Comparison of ENCODE assay signal across 16 cellular contexts in the genomic region with DNA sequence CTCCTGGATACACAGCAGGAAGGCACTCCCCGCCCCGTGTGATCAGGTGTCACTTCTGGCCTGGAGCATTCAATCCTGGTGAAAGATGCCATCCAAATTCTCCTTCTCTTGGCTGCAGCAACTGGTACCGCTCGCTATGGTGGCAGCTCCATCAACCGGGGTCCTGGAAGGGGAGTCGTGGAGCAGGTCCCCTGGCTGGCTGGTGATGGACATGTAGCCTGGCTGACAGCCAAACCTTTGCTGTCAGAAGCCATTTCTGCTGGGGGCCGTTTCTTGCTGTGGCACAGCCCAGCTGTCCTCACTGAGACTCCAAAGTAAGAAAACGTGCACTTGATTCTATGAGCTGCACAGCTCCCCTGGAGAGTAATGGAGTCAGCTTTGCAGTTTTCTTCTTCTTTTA. TPM values are rescaled to one million over a fixed set of nuclear protein-coding genes. Genes with fewer than 3 reads are reported as not detected.
DNase-seq lines count a peak whose midpoint lies in the region; ATAC-seq, FAIRE-seq and TF ChIP-seq lines count a peak whose summit lies in the region.
"Had no signal": no experiment of that assay in that cellular context is flagged by ENCODE, and none has a peak within 500 bp of the region (broad histone marks: within the 10 kb centered on the region; RNA-seq: fewer than 3 reads in every experiment).

No MANE protein-coding gene starts in this region.

- H4K20me1 ChIP-seq in HepG2 (ENCODE audit: insufficient read depth, low read length) (no peaks in the 10 kb centered on the region), hepatocyte (ENCODE audit: insufficient read depth, poor library complexity, severe bottlenecking) (no peaks in the 10 kb centered on the region)

- H3K9me3 ChIP-seq in HepG2 (ENCODE audit: low read length) (no peaks in the 10 kb centered on the region), right lobe of liver (no peaks in the 10 kb centered on the region), hepatocyte (ENCODE audit: low read depth) (no peaks in the 10 kb centered on the region), HAP-1 (0 out of 2 replicates have a peak, but pooled peaks cover 3% of the 10 kb centered on the region)
- H3K9me3 ChIP-seq: SK-N-SH had no signal

- peak; percentile 49 for ATAC-seq in HepG2
- ATAC-seq in right lobe of liver: no peak
- ATAC-seq: T-cell had no signal

- DNase-seq in HepG2 (ENCODE audit: low spot score) (no peak), right lobe of liver (no peak), NCI-H345 (lab: John Stamatoyannopoulos, UW) (peak; percentile 70), hepatocyte (ENCODE audit: low spot score) (peak; percentile 6), posterior vena cava (ENCODE audit: low spot score) (peak; percentile 77), HPDE6-E6E7 (ENCODE audit: extremely low spot score) (no peak), HAP-1 (ENCODE audit: low spot score in 2 of 2) (no peak)
- no peak for DNase-seq in activated naive CD4-positive, alpha-beta T cell treated with anti-CD3 and anti-CD28 coated beads, Interleukin-2, amount 50 U/mL, for 16 hours
- DNase-seq: ACHN, Karpas-422, NCI-H1694, NCI-H2081 treated with DMSO at 0.1 percent for 48 hours, SHP77 treated with DMSO at 0.1 percent for 48 hours, SK-N-SH, T-cell had no signal

- H3K36me3 ChIP-seq in HepG2 (replicated peaks in 1 of 2; ENCODE audit: control insufficient read depth in 1 of 2, insufficient read depth in 2 of 2, low read length in 2 of 2) (no peaks in the 10 kb centered on the region), right lobe of liver (no peaks in the 10 kb centered on the region), hepatocyte (replicated peaks; ENCODE audit: insufficient read depth, low read depth) (no peaks in the 10 kb centered on the region), HAP-1 (replicated peaks) (no peaks in the 10 kb centered on the region)

- WGBS in HepG2 (ENCODE audit: low lambda C conversion rate): 57% methylated on average over 8 of the region's 8 CpGs
- 63% methylated on average over 5 of the region's 8 CpGs for WGBS in right lobe of liver (ENCODE audit: insufficient coverage, low coverage, low lambda C conversion rate, missing lambda C conversion rate)
- 83% methylated on average over 8 of the region's 8 CpGs for WGBS in hepatocyte (ENCODE audit: low lambda C conversion rate, missing lambda C conversion rate)

- in situ Hi-C loops in HepG2 (cut with HindIII; ENCODE audit: extremely low pct_ligation_motif_present, low pct_unique_long_range_greater_than_20kb): no loop called here
- in situ Hi-C loops in HAP-1 (cut with MboI; ENCODE audit: low sequenced_read_pairs): no loop called here

- peak overlapping the region; percentile 43 for H3K4me2 ChIP-seq in HepG2 (ENCODE audit: low read depth, low read length)
- H3K4me2 ChIP-seq in hepatocyte: no peak overlapping the region
- H3K4me2 ChIP-seq: SK-N-SH had no signal

- no peak for TF ChIP-seq RAD21 in HepG2 (CRISPR knock-in tag; IDR thresholded peaks at IDR 0.05)

- CTCF ChIA-PET in HepG2 (lab: Yijun Ruan, JAX; ENCODE audit: low intra/inter-chr PET ratio, low total read pairs): no interaction called here

- H3K27ac ChIP-seq in HepG2 (ENCODE audit: extremely low read length, insufficient read depth, low read length) (no peak overlapping the region), right lobe of liver (no peak overlapping the region), hepatocyte (no peak overlapping the region)

- POLR2A ChIA-PET in HepG2 (lab: Yijun Ruan, JAX): no interaction called here

- H3K9me2 ChIP-seq in hepatocyte (replicated peaks; ENCODE audit: insufficient read depth): no peaks in the 10 kb centered on the region
- H3K9me2 ChIP-seq: SK-N-SH had no signal

- H3K4me1 ChIP-seq in HepG2 (ENCODE audit: insufficient read depth, low read length) (peaks cover 26% of the 10 kb centered on the region), right lobe of liver (no peaks in the 10 kb centered on the region), hepatocyte (ENCODE audit: insufficient read depth) (peaks cover 5% of the 10 kb centered on the region), HAP-1 (peaks cover 4% of the 10 kb centered on the region; the same call in 1 of the 2 replicates)

- H3K9ac ChIP-seq in HepG2 (ENCODE audit: insufficient read depth, low read depth, low read length): no peak overlapping the region
- H3K9ac ChIP-seq: SK-N-SH had no signal

- no TSS peak for BruUV-seq in HepG2 (replicated peaks; lab: Mats Ljungman, UMichigan)

- intact Hi-C loops in HepG2 (cut with micrococcal nuclease; ENCODE audit: unreplicated experiment) (no loop called here), right lobe of liver (cut with DNase I) (no loop called here), posterior vena cava (cut with DNase I) (no loop called here)

- H3K4me3 ChIP-seq in HepG2 (replicated peaks in 1 of 3; ENCODE audit: insufficient read depth in 1 of 3, low read depth in 2 of 3, low read length in 3 of 3) (peak overlapping the region in 1 of 3 experiments; percentile 8; a peak in 2 of 6 replicates), right lobe of liver (no peak overlapping the region), hepatocyte (no peak overlapping the region), HAP-1 (no peak overlapping the region)

- H3K27me3 ChIP-seq in HepG2 (ENCODE audit: control insufficient read depth in 1 of 2, insufficient read depth in 2 of 2, low read length in 2 of 2): peaks cover 4 to 33% of the 10 kb centered on the region in 2 experiments; a peak in 4 of 5 replicates
- no peaks in the 10 kb centered on the region for H3K27me3 ChIP-seq in right lobe of liver
- peaks cover 20% of the 10 kb centered on the region for H3K27me3 ChIP-seq in hepatocyte
- H3K27me3 ChIP-seq in HAP-1 (ENCODE audit: low read depth): peaks cover 5% of the 10 kb centered on the region; the same call in 1 of the 2 replicates

- H3K79me2 ChIP-seq in HepG2 (ENCODE audit: insufficient read depth, low read length) (no peaks in the 10 kb centered on the region), hepatocyte (no peaks in the 10 kb centered on the region)

- H2AFZ ChIP-seq in HepG2 (ENCODE audit: low read length) (peak overlapping the region; percentile 86), hepatocyte (no peak overlapping the region)

- no peak for TF ChIP-seq EP300 in HepG2 (IDR thresholded peaks at IDR 0.05; ENCODE audit: low read depth in 2 of 2, low read length in 2 of 2)
- TF ChIP-seq EP300 in HepG2 (CRISPR knock-in tag; IDR thresholded peaks at IDR 0.05; ENCODE audit: borderline replicate concordance): no peak

- no peak for TF ChIP-seq CTCF in HepG2 (CRISPR knock-in tag; IDR thresholded peaks at IDR 0.05)
- TF ChIP-seq CTCF in right lobe of liver (IDR thresholded peaks at IDR 0.05): no peak
- TF ChIP-seq CTCF in hepatocyte (IDR thresholded peaks at IDR 0.05; ENCODE audit: poor library complexity): no peak

- FAIRE-seq in HepG2 (lab: Jason Lieb, UNC): no peak

- TF ChIP-seq POLR2A in HepG2 (IDR thresholded peaks at IDR 0.05; ENCODE audit: insufficient read depth in 1 of 2, low read depth in 2 of 2, low read length in 2 of 2) (no peak), right lobe of liver (IDR thresholded peaks at IDR 0.05) (no peak)

RNA-seq across cellular contexts. Expression of a gene that starts 7.1 kb away (rescaled TPM):
- total RNA-seq in HepG2 (2016; rRNA removed; fragmentation: Illumina TruSeq; extraction: Trizol): not detected in 2 replicates
- total RNA-seq in HepG2 (2016; cell fraction: cytosol; rRNA removed; fragmentation: Illumina TruSeq; extraction: Trizol; ENCODE audit: low read depth): 0.09 TPM in 1 of 2 replicates, not detected in the other
- not detected in 2 replicates for total RNA-seq in HepG2 (2016; cell fraction: insoluble cytoplasmic fraction; rRNA removed; fragmentation: Illumina TruSeq; extraction: Trizol)
- total RNA-seq in HepG2 (2016; cell fraction: membrane; rRNA removed; fragmentation: Illumina TruSeq; extraction: Trizol): 0.14 TPM in 1 of 2 replicates, not detected in the other
- total RNA-seq in HepG2 (2016; cell fraction: nucleus; rRNA removed; fragmentation: Illumina TruSeq; extraction: Trizol): not detected in 2 replicates
- polyA plus RNA-seq in HepG2 (2011; rRNA removed): 0.04 TPM in 2 replicates
- 0.04 and 0.12 TPM in 2 replicates for polyA plus RNA-seq in HepG2 (2011; cell fraction: cytosol; rRNA removed)
- 0.03 TPM in 1 of 2 replicates, not detected in the other for polyA plus RNA-seq in HepG2 (2011; cell fraction: nucleus; rRNA removed)
- 0.13 TPM in 1 of 2 replicates, not detected in the other for polyA plus RNA-seq in HepG2 (2012)
- polyA plus RNA-seq in HepG2 (2016; cell fraction: cytosol; fragmentation: Illumina TruSeq; extraction: Trizol; ENCODE audit: low read depth): not detected in 2 replicates
- polyA plus RNA-seq in HepG2 (2016; cell fraction: insoluble cytoplasmic fraction; fragmentation: Illumina TruSeq; extraction: Trizol; ENCODE audit: low read depth): not detected in 2 replicates
- polyA plus RNA-seq in HepG2 (2016; cell fraction: membrane; fragmentation: Illumina TruSeq; extraction: Trizol; ENCODE audit: low read depth): not detected in 2 replicates
- polyA plus RNA-seq in HepG2 (2016; cell fraction: nucleus; fragmentation: Illumina TruSeq; extraction: Trizol; ENCODE audit: insufficient read depth, low read depth): not detected in 2 replicates
- 0.16 TPM in 1 of 2 replicates, not detected in the other for polyA minus RNA-seq in HepG2 (2011; rRNA and poly(A)+ RNA removed; ENCODE audit: low replicate concordance)
- not detected in 2 replicates for polyA minus RNA-seq in HepG2 (2011; cell fraction: cytosol; rRNA and poly(A)+ RNA removed)
- not detected in 2 replicates for polyA minus RNA-seq in HepG2 (2011; cell fraction: nucleus; rRNA and poly(A)+ RNA removed)
- total RNA-seq in right lobe of liver: under 1 TPM; 0.26 to 0.99 (median 0.55) TPM
- 1.6 and 2.9 TPM in 2 replicates for total RNA-seq in hepatocyte
- 0.62 and 2.7 TPM in 2 replicates for polyA plus RNA-seq in hepatocyte
- 1 to 10 TPM; 3.0 to 9.1 TPM for total RNA-seq in posterior vena cava
- total RNA-seq: MCF 10A, T-cell had no signal

RNA-seq across cellular contexts. Expression of a gene that starts 35.2 kb away (rescaled TPM):
- 150 and 191 TPM in 2 replicates for total RNA-seq in HepG2 (2016; rRNA removed; fragmentation: Illumina TruSeq; extraction: Trizol)
- 37.8 and 48.5 TPM in 2 replicates for total RNA-seq in HepG2 (2016; cell fraction: cytosol; rRNA removed; fragmentation: Illumina TruSeq; extraction: Trizol; ENCODE audit: low read depth)
- total RNA-seq in HepG2 (2016; cell fraction: insoluble cytoplasmic fraction; rRNA removed; fragmentation: Illumina TruSeq; extraction: Trizol): 147 and 157 TPM in 2 replicates
- 80.6 and 88.9 TPM in 2 replicates for total RNA-seq in HepG2 (2016; cell fraction: membrane; rRNA removed; fragmentation: Illumina TruSeq; extraction: Trizol)
- total RNA-seq in HepG2 (2016; cell fraction: nucleus; rRNA removed; fragmentation: Illumina TruSeq; extraction: Trizol): 128 and 140 TPM in 2 replicates
- polyA plus RNA-seq in HepG2 (2011; rRNA removed): 15.2 and 31.3 TPM in 2 replicates
- polyA plus RNA-seq in HepG2 (2011; cell fraction: cytosol; rRNA removed): 16.4 and 33.9 TPM in 2 replicates
- 56.9 and 85.9 TPM in 2 replicates for polyA plus RNA-seq in HepG2 (2011; cell fraction: nucleus; rRNA removed)
- polyA plus RNA-seq in HepG2 (2012): 28.1 and 60.7 TPM in 2 replicates
- polyA plus RNA-seq in HepG2 (2016; cell fraction: cytosol; fragmentation: Illumina TruSeq; extraction: Trizol; ENCODE audit: low read depth): 43.8 and 46.7 TPM in 2 replicates
- polyA plus RNA-seq in HepG2 (2016; cell fraction: insoluble cytoplasmic fraction; fragmentation: Illumina TruSeq; extraction: Trizol; ENCODE audit: low read depth): 194 and 228 TPM in 2 replicates
- 51.9 and 53.7 TPM in 2 replicates for polyA plus RNA-seq in HepG2 (2016; cell fraction: membrane; fragmentation: Illumina TruSeq; extraction: Trizol; ENCODE audit: low read depth)
- polyA plus RNA-seq in HepG2 (2016; cell fraction: nucleus; fragmentation: Illumina TruSeq; extraction: Trizol; ENCODE audit: insufficient read depth, low read depth): 138 and 141 TPM in 2 replicates
- polyA minus RNA-seq in HepG2 (2011; rRNA and poly(A)+ RNA removed; ENCODE audit: low replicate concordance): 59.0 and 93.0 TPM in 2 replicates
- polyA minus RNA-seq in HepG2 (2011; cell fraction: cytosol; rRNA and poly(A)+ RNA removed): 42.2 and 50.2 TPM in 2 replicates
- polyA minus RNA-seq in HepG2 (2011; cell fraction: nucleus; rRNA and poly(A)+ RNA removed): 47.4 and 63.0 TPM in 2 replicates
- 10 to 100 TPM in 1 of 6 experiments, 1 to 10 TPM in 5; 1.1 to 10.3 (median 5.7) TPM for total RNA-seq in right lobe of liver
- total RNA-seq in hepatocyte: 15.2 and 20.0 TPM in 2 replicates
- 40.9 and 49.7 TPM in 2 replicates for polyA plus RNA-seq in hepatocyte
- 1 to 10 TPM in 1 of 2 donors, under 1 TPM in 1; 0.67 to 1.5 TPM for total RNA-seq in posterior vena cava

RNA-seq across cellular contexts. Expression of a gene that starts 44.0 kb away (rescaled TPM):
- total RNA-seq in HepG2 (2016; rRNA removed; fragmentation: Illumina TruSeq; extraction: Trizol) (2.5 and 3.1 TPM in 2 replicates), right lobe of liver (10 to 100 TPM; 10.9 to 40.1 (median 27.8) TPM), hepatocyte (8.6 and 11.3 TPM in 2 replicates), posterior vena cava (10 to 100 TPM; 25.0 to 55.4 TPM)
- total RNA-seq in HepG2 (2016; cell fraction: cytosol; rRNA removed; fragmentation: Illumina TruSeq; extraction: Trizol; ENCODE audit: low read depth): 0.53 and 0.71 TPM in 2 replicates
- 2.6 and 2.9 TPM in 2 replicates for total RNA-seq in HepG2 (2016; cell fraction: insoluble cytoplasmic fraction; rRNA removed; fragmentation: Illumina TruSeq; extraction: Trizol)
- 3.0 and 3.1 TPM in 2 replicates for total RNA-seq in HepG2 (2016; cell fraction: membrane; rRNA removed; fragmentation: Illumina TruSeq; extraction: Trizol)
- total RNA-seq in HepG2 (2016; cell fraction: nucleus; rRNA removed; fragmentation: Illumina TruSeq; extraction: Trizol): 2.7 and 3.1 TPM in 2 replicates
- polyA plus RNA-seq in HepG2 (2011; rRNA removed) (11.8 and 16.9 TPM in 2 replicates), hepatocyte (7.7 and 10.2 TPM in 2 replicates)
- 5.0 and 9.2 TPM in 2 replicates for polyA plus RNA-seq in HepG2 (2011; cell fraction: cytosol; rRNA removed)
- polyA plus RNA-seq in HepG2 (2011; cell fraction: nucleus; rRNA removed): 5.8 and 9.5 TPM in 2 replicates
- 8.7 and 11.2 TPM in 2 replicates for polyA plus RNA-seq in HepG2 (2012)
- 0.48 and 0.57 TPM in 2 replicates for polyA plus RNA-seq in HepG2 (2016; cell fraction: cytosol; fragmentation: Illumina TruSeq; extraction: Trizol; ENCODE audit: low read depth)
- polyA plus RNA-seq in HepG2 (2016; cell fraction: insoluble cytoplasmic fraction; fragmentation: Illumina TruSeq; extraction: Trizol; ENCODE audit: low read depth): 2.9 and 3.2 TPM in 2 replicates
- polyA plus RNA-seq in HepG2 (2016; cell fraction: membrane; fragmentation: Illumina TruSeq; extraction: Trizol; ENCODE audit: low read depth): 1.8 and 2.0 TPM in 2 replicates
- polyA plus RNA-seq in HepG2 (2016; cell fraction: nucleus; fragmentation: Illumina TruSeq; extraction: Trizol; ENCODE audit: insufficient read depth, low read depth): 4.8 and 5.6 TPM in 2 replicates
- polyA minus RNA-seq in HepG2 (2011; rRNA and poly(A)+ RNA removed; ENCODE audit: low replicate concordance): 22.9 and 78.5 TPM in 2 replicates
- 5.3 and 10.4 TPM in 2 replicates for polyA minus RNA-seq in HepG2 (2011; cell fraction: cytosol; rRNA and poly(A)+ RNA removed)
- 7.1 and 10.8 TPM in 2 replicates for polyA minus RNA-seq in HepG2 (2011; cell fraction: nucleus; rRNA and poly(A)+ RNA removed)

Comparison
In these comparisons a context has a peak if more than half of its experiments do, and no peak if none do; other contexts are left out.
1. DNase-seq: peak in NCI-H345 (single experiment), hepatocyte (single experiment) and posterior vena cava (single experiment); none in HepG2 (single experiment), right lobe of liver (0 of 3), HPDE6-E6E7 (single experiment), HAP-1 (0 of 2) and activated naive CD4-positive, alpha-beta T cell treated with anti-CD3 and anti-CD28 coated beads, Interleukin-2, amount 50 U/mL, for 16 hours (single experiment).